Comparison of ENCODE assay signal across 10 cellular contexts in the genomic region with DNA sequence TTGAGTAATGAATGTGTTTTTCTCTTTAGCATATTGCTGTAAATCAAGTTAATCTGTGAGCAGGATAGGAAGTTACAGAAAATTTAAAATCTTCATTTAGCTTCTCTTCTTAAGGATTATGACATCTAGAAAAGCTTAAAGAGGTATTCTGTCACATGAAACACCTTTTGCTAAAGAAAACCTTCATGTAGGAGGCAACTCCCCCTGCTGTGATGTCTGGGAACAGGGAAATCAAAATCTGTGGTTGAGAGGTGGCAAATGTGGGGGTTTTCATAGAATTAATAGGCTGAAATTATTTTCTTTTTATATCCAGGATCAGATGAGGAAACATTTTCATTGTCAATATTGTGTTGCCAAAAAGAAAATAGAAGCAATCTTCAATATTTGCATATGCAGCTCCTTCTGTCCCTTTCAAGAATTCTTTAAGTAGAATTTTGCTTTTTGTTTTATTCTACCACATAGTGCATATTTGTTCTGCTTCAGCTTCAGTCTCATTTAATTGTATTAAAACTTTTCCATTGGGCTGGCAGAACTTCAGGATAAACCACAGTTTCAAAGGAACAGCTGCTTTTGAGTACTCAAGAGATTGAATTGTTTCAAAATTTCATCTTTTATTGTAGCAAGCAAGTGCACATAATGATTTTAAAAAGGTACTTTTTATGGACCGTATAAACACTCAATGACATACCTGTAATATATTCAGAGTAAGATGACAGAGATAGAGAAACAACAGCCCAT.
A peak's percentile ranks its signal among the peaks of the same experiment; 100 is the strongest.
DNase-seq lines count a peak whose midpoint lies in the region; ATAC-seq and TF ChIP-seq lines count a peak whose summit lies in the region.
"Had no signal": no experiment of that assay in that cellular context is flagged by ENCODE, and none has a peak within 500 bp of the region (broad histone marks: within the 10 kb centered on the region; RNA-seq: fewer than 3 reads in every experiment).

No MANE protein-coding gene starts in this region.

- H3K4me3 ChIP-seq in RWPE2 (ENCODE audit: severe bottlenecking): no peak overlapping the region
- no peak overlapping the region for H3K4me3 ChIP-seq in esophagus muscularis mucosa
- no peak overlapping the region for H3K4me3 ChIP-seq in retinal pigment epithelial cell (ENCODE audit: low read length)
- H3K4me3 ChIP-seq in neuronal stem cell (ENCODE audit: low read length in 2 of 2): no peak overlapping the region
- H3K4me3 ChIP-seq: BLaER1 treated with 17β-estradiol and CSF1 and Interleukin-3, amounts not matched to agents 10 nM and 100 nM had no signal

- TF ChIP-seq EP300 in esophagus muscularis mucosa (IDR thresholded peaks at IDR 0.05): no peak

- DNase-seq in activated gamma-delta T cell treated with Interleukin-2 at 50 U/mL for 16 hours: peak; percentile 25
- no peak for DNase-seq in activated gamma-delta T cell (lab: John Stamatoyannopoulos, UW)
- no peak for DNase-seq in RWPE2 (ENCODE audit: low spot score)
- DNase-seq in esophagus muscularis mucosa (ENCODE audit: extremely low spot score): no peak
- no peak for DNase-seq in retinal pigment epithelial cell (ENCODE audit: low read depth)
- no peak for DNase-seq in DMS153 (lab: John Stamatoyannopoulos, UW)
- DNase-seq in neuronal stem cell (ENCODE audit: low spot score): no peak
- DNase-seq: stimulated activated CD4-positive, alpha-beta T cell treated with anti-CD3 and anti-CD28 coated beads, Interleukin-2, amount 100 ng/mL, for 24 hours had no signal

- H2BK12ac ChIP-seq in neuronal stem cell (ENCODE audit: low read length): no peak overlapping the region

- TF ChIP-seq POLR2A in esophagus muscularis mucosa (IDR thresholded peaks at IDR 0.05; ENCODE audit: low read depth): no peak

- H3K4me2 ChIP-seq in neuronal stem cell (ENCODE audit: insufficient read depth, low read length, poor library complexity, severe bottlenecking): no peak overlapping the region

- H2BK5ac ChIP-seq in neuronal stem cell (ENCODE audit: low read length): no peak overlapping the region

- H3K27me3 ChIP-seq in RWPE2 (ENCODE audit: insufficient read depth, poor library complexity, severe bottlenecking) (no peaks in the 10 kb centered on the region), esophagus muscularis mucosa (no peaks in the 10 kb centered on the region), neuronal stem cell (ENCODE audit: control insufficient read depth in 3 of 3, insufficient read depth in 3 of 3, low read depth in 1 of 3, low read length in 3 of 3) (no peaks in the 10 kb centered on the region)
- H3K27me3 ChIP-seq: BLaER1 treated with 17β-estradiol and CSF1 and Interleukin-3, amounts not matched to agents 10 nM and 100 nM had no signal

- ATAC-seq in RWPE2 (ENCODE audit: low read depth): no peak
- ATAC-seq in HG03354 (IDR thresholded peaks at IDR 0.05; ENCODE audit: poor library complexity, severe bottlenecking, unreplicated experiment): no peak

- H3K9ac ChIP-seq in neuronal stem cell (ENCODE audit: low read depth, low read length, poor library complexity): no peak overlapping the region

- no peak overlapping the region for H3K4ac ChIP-seq in neuronal stem cell (ENCODE audit: low read length)

- H3K4me1 ChIP-seq in RWPE2 (ENCODE audit: insufficient read depth, poor library complexity, severe bottlenecking): peaks cover 23% of the 10 kb centered on the region
- peaks cover 4 to 39% (median 23%) of the 10 kb centered on the region in 4 donors for H3K4me1 ChIP-seq in esophagus muscularis mucosa
- no peaks in the 10 kb centered on the region for H3K4me1 ChIP-seq in neuronal stem cell (ENCODE audit: control insufficient read depth in 2 of 2, insufficient read depth in 1 of 2, low read depth in 1 of 2, low read length in 2 of 2)

- no peaks in the 10 kb centered on the region for H3K79me1 ChIP-seq in neuronal stem cell (ENCODE audit: low read depth, low read length)

- H2BK120ac ChIP-seq in neuronal stem cell (ENCODE audit: low read depth, low read length): no peak overlapping the region

- no peak overlapping the region for H2BK15ac ChIP-seq in neuronal stem cell (ENCODE audit: low read length)

- no peak overlapping the region for H4K8ac ChIP-seq in neuronal stem cell (ENCODE audit: low read depth, low read length)

- TF ChIP-seq CTCF in RWPE2 (IDR thresholded peaks at IDR 0.05; ENCODE audit: poor library complexity, severe bottlenecking): peak; percentile 37
- TF ChIP-seq CTCF in esophagus muscularis mucosa (IDR thresholded peaks at IDR 0.05): peak in 2 of 3 experiments; percentile 26 to 28
- TF ChIP-seq CTCF in retinal pigment epithelial cell (conservative IDR thresholded peaks at IDR 0.05; ENCODE audit: low read depth, low read length): peak; percentile 67

- H3K18ac ChIP-seq in neuronal stem cell (ENCODE audit: low read length): no peak overlapping the region

- no peak overlapping the region for H3K27ac ChIP-seq in RWPE2 (ENCODE audit: poor library complexity, severe bottlenecking)
- peak overlapping the region in 1 of 4 donors; percentile 27 for H3K27ac ChIP-seq in esophagus muscularis mucosa (replicated peaks in 1 of 4)
- no peak overlapping the region for H3K27ac ChIP-seq in neuronal stem cell (replicated peaks; ENCODE audit: low read length)

- 24% methylated on average over 1 of the region's 1 CpG for WGBS in esophagus muscularis mucosa
- WGBS in neuronal stem cell (ENCODE audit: extremely low coverage in 2 of 2, insufficient read length in 2 of 2, insufficient replicate concordance in 1 of 2), 2 donors: no CpG with 5 or more reads among the region's 1 CpG

- intact Hi-C loops in esophagus muscularis mucosa (cut with DNase I): loop anchor here (5.0 to 10.0 kb wide), 2 partner anchors 248 to 474 kb away; no protein-coding TSS in a partner anchor

- H3K36me3 ChIP-seq in RWPE2 (ENCODE audit: low read depth) (no peaks in the 10 kb centered on the region), esophagus muscularis mucosa (no peaks in the 10 kb centered on the region), neuronal stem cell (replicated peaks in 1 of 2; ENCODE audit: control insufficient read depth in 2 of 2, insufficient read depth in 2 of 2, low read length in 2 of 2) (no peaks in the 10 kb centered on the region)
- H3K36me3 ChIP-seq: BLaER1 treated with 17β-estradiol and CSF1 and Interleukin-3, amounts not matched to agents 10 nM and 100 nM had no signal

- H3K14ac ChIP-seq in neuronal stem cell (ENCODE audit: low read length): no peak overlapping the region

- H4K91ac ChIP-seq in neuronal stem cell (ENCODE audit: low read depth, low read length, poor library complexity): no peak overlapping the region

- H3K23ac ChIP-seq in neuronal stem cell (ENCODE audit: low read depth, low read length, poor library complexity): no peak overlapping the region

- no peak overlapping the region for H2AK5ac ChIP-seq in neuronal stem cell (ENCODE audit: low read depth, low read length)

- H3K9me3 ChIP-seq in RWPE2 (ENCODE audit: severe bottlenecking) (no peaks in the 10 kb centered on the region), esophagus muscularis mucosa (no peaks in the 10 kb centered on the region), neuronal stem cell (replicated peaks in 1 of 2; ENCODE audit: control insufficient read depth in 2 of 2, insufficient read depth in 1 of 2, low read depth in 1 of 2, low read length in 2 of 2) (no peaks in the 10 kb centered on the region)
- H3K9me3 ChIP-seq: BLaER1 treated with 17β-estradiol and CSF1 and Interleukin-3, amounts not matched to agents 10 nM and 100 nM had no signal

- H2AFZ ChIP-seq in neuronal stem cell (ENCODE audit: low read length): no peak overlapping the region
